In the genomic region with DNA sequence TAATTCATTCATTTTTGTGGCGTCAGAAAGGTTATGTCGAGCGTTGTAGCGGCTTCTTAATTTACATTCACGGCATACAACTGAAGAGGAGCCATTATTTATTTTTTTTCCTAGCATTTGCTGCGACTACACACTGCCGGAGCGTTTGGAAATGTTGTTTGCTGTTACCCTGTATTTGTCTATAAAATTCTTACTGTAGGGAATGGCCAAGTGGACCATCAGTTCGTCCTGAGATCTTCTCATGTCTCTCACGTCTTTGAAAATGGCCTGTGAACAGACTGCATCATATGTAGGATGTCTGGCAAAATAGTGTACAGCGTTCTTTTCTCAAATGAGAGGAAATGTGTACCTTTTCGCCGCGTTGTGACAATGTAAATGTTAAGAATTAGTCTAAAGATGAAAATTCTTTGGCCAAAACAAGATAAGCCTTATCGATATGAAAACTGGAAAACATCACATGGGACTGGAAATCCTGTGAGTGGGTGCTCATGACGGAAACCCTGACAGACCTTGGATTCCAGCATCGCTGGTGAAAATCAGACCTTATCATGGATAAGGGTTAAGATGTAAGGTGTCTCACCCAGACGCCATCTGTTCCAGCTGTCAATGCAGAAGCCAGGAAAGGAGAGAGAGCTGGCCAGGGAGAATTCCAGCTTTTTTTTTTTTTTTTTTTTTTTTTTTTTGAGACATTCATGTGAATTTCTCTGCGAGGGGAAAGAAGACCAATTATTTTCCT, we compare ENCODE assay signal across 8 cellular contexts. TPM values are rescaled to one million over a fixed set of nuclear protein-coding genes. Genes with fewer than 3 reads are reported as not detected.
DNase-seq lines count a peak whose midpoint lies in the region; ATAC-seq, FAIRE-seq and TF ChIP-seq lines count a peak whose summit lies in the region.

No MANE protein-coding gene starts in this region.

- H3F3A ChIP-seq in PC-3 (ENCODE audit: low read length, unreplicated experiment): no peaks in the 10 kb centered on the region

- no peaks in the 10 kb centered on the region for H3K9me2 ChIP-seq in PC-3 (replicated peaks; ENCODE audit: low read length)

- peaks cover 60% of the 10 kb centered on the region for H3K79me2 ChIP-seq in PC-3 (ENCODE audit: low read length)

- peak; percentile 9 for FAIRE-seq in GM12892 (lab: Jason Lieb, UNC)

- TF ChIP-seq POLR2A in GM12892 (IDR thresholded peaks at IDR 0.05; ENCODE audit: low read depth, low read length): no peak

- no peaks in the 10 kb centered on the region for H3K9me3 ChIP-seq in PC-3 (ENCODE audit: low read length)

- H3K27me3 ChIP-seq in PC-3 (ENCODE audit: low read length): no peaks in the 10 kb centered on the region

- H3K36me3 ChIP-seq in PC-3 (ENCODE audit: low read depth, low read length): no peaks in the 10 kb centered on the region

- CTCF ChIA-PET in PC-3 (lab: Charles Lee): no interaction called here

- ATAC-seq in PC-3 (no peak), GM21515 (IDR thresholded peaks at IDR 0.05; ENCODE audit: unreplicated experiment) (no peak), GM19351 (IDR thresholded peaks at IDR 0.05; ENCODE audit: unreplicated experiment) (no peak)

- H2AFZ ChIP-seq in PC-3 (ENCODE audit: low read length): peak overlapping the region; percentile 2

- H3K4me2 ChIP-seq in PC-3 (ENCODE audit: low read length): peak overlapping the region; percentile 93

- POLR2A ChIA-PET in PC-3 (lab: Charles Lee; ENCODE audit: unreplicated experiment): no interaction called here

- peak overlapping the region; percentile 87 for H3K9ac ChIP-seq in PC-3 (ENCODE audit: low read length)

- H3K4me1 ChIP-seq in PC-3 (ENCODE audit: insufficient read depth, low read length): peaks cover 29% of the 10 kb centered on the region

- H3K4me3 ChIP-seq in PC-3 (ENCODE audit: low read length) (peak overlapping the region; percentile 81), epithelial cell of esophagus (ENCODE audit: low read length) (peak overlapping the region; percentile 64)

- no peak overlapping the region for H3K27ac ChIP-seq in PC-3 (ENCODE audit: low read length)

- TF ChIP-seq CTCF in PC-3 (conservative IDR thresholded peaks at IDR 0.05; ENCODE audit: low read depth, low read length) (no peak), epithelial cell of esophagus (IDR thresholded peaks at IDR 0.05; ENCODE audit: insufficient read depth, low read depth, low read length, missing control alignments) (no peak)

- no peak for DNase-seq in GM12892 (ENCODE audit: insufficient read length)
- no peak for DNase-seq in PC-3
- no peak for DNase-seq in epithelial cell of esophagus (ENCODE audit: low read depth)
- DNase-seq in pons (ENCODE audit: low spot score): peak; percentile 44
- no peak for DNase-seq in HUDEP-2 (lab: John Stamatoyannopoulos, UW; ENCODE audit: unreplicated experiment in 76 of 76)
- no peak for DNase-seq in germinal center (ENCODE audit: low spot score)

- intact Hi-C loops in PC-3 (cut with micrococcal nuclease): loop anchor here (5.0 to 10.0 kb wide), 2 partner anchors 81 to 136 kb away; no protein-coding TSS in a partner anchor

- BruUV-seq in PC-3 (replicated peaks; lab: Mats Ljungman, UMichigan): TSS peak; percentile 60

- H4K20me1 ChIP-seq in PC-3 (ENCODE audit: low read length): peaks cover 32% of the 10 kb centered on the region

RNA-seq across cellular contexts. Expression of gene TRAF3, which starts 1.5 kb away (rescaled TPM):
- polyA plus RNA-seq in GM12892 (2012; ENCODE audit: missing spikeins): 53.6 TPM
- total RNA-seq in PC-3 (2014; rRNA removed): 19.4 and 35.0 TPM in 2 replicates
